8 cellular contexts compared by ENCODE assay signal in the genomic region with DNA sequence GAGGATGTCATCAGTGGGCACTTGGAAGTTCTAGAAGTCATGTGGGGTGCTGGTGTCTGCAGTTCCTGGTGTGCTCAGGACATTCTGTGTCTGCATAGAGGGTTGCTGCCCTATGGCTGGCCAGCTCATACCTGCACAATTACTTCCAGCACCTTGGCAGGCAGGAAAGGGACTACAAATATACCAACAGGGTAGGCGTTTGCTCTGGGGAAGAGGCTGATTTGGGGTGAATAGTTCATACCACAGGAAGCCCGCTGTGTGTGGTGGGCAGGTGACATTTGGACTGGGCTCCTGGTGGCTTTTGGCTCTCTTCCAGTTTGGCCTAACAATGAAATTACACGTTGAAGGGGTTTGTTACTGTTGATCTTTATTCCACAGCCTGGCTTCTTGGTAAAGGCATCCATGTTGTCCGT.
DNase-seq lines count a peak whose midpoint lies in the region; ATAC-seq and TF ChIP-seq lines count a peak whose summit lies in the region.

No MANE protein-coding gene starts in this region.

- H3K4me1 ChIP-seq in neuron (ENCODE audit: insufficient read depth, low read length) (peaks cover 23% of the 10 kb centered on the region), testis (no peaks in the 10 kb centered on the region), BE2C (no peaks in the 10 kb centered on the region)

- H3K4me3 Mint-ChIP-seq in activated naive CD4-positive, alpha-beta T cell treated with anti-CD3 and anti-CD28 coated beads, Interleukin-2, amount 50 U/mL, for 24 hours = peak overlapping the region; percentile 31
- H3K4me3 Mint-ChIP-seq in osteocyte (ENCODE audit: unreplicated experiment) = no peak overlapping the region

- TF ChIP-seq POLR2A in testis (IDR thresholded peaks at IDR 0.05) = no peak

- H3K4me1 Mint-ChIP-seq in activated naive CD4-positive, alpha-beta T cell treated with anti-CD3 and anti-CD28 coated beads, Interleukin-2, amount 50 U/mL, for 24 hours = peaks cover 37% of the 10 kb centered on the region
- H3K4me1 Mint-ChIP-seq in osteocyte (ENCODE audit: unreplicated experiment) = no peaks in the 10 kb centered on the region

- H3K36me3 ChIP-seq in neuron (ENCODE audit: insufficient read depth, low read length) (no peaks in the 10 kb centered on the region), testis (ENCODE audit: low read depth, missing control alignments) (no peaks in the 10 kb centered on the region), BE2C (no peaks in the 10 kb centered on the region)

- intact Hi-C loops in testis (cut with DNase I; ENCODE audit: low total_unique reads) = no loop called here

- H3K27me3 Mint-ChIP-seq in activated naive CD4-positive, alpha-beta T cell treated with anti-CD3 and anti-CD28 coated beads, Interleukin-2, amount 50 U/mL, for 24 hours = no peaks in the 10 kb centered on the region
- H3K27me3 Mint-ChIP-seq in osteocyte (ENCODE audit: unreplicated experiment) = peaks cover 4% of the 10 kb centered on the region

- no peak for DNase-seq in osteocyte (ENCODE audit: extremely low spot score, unreplicated experiment)
- DNase-seq in GM03348 (ENCODE audit: low spot score) = no peak
- DNase-seq in testis = no peak
- DNase-seq in BE2C = no peak

- no peak overlapping the region for H3K27ac ChIP-seq in testis

- H3K27me3 ChIP-seq in neuron (ENCODE audit: insufficient read depth, low read length) (no peaks in the 10 kb centered on the region), testis (no peaks in the 10 kb centered on the region), BE2C (0 out of 2 replicates have a peak, but pooled peaks cover 3% of the 10 kb centered on the region)

- peak; percentile 38; the same call in 1 of the 2 replicates for TF ChIP-seq EP300 in Ishikawa (IDR thresholded peaks at IDR 0.05; ENCODE audit: borderline replicate concordance)

- no peak overlapping the region for H3K4me3 ChIP-seq in neuron (ENCODE audit: low read length)
- H3K4me3 ChIP-seq in testis = no peak overlapping the region
- no peak overlapping the region for H3K4me3 ChIP-seq in BE2C (ENCODE audit: low read depth, low read length)

- H2AFZ ChIP-seq in neuron (ENCODE audit: low read depth, low read length) = peak overlapping the region; percentile 88

- H3K36me3 Mint-ChIP-seq in activated naive CD4-positive, alpha-beta T cell treated with anti-CD3 and anti-CD28 coated beads, Interleukin-2, amount 50 U/mL, for 24 hours = peaks cover 3% of the 10 kb centered on the region
- no peaks in the 10 kb centered on the region for H3K36me3 Mint-ChIP-seq in osteocyte (ENCODE audit: unreplicated experiment)

- H3K9me3 Mint-ChIP-seq in activated naive CD4-positive, alpha-beta T cell treated with anti-CD3 and anti-CD28 coated beads, Interleukin-2, amount 50 U/mL, for 24 hours = peaks cover 7% of the 10 kb centered on the region
- no peaks in the 10 kb centered on the region for H3K9me3 Mint-ChIP-seq in osteocyte (ENCODE audit: unreplicated experiment)

- H3K9me3 ChIP-seq in neuron (ENCODE audit: low read length) (no peaks in the 10 kb centered on the region), testis (no peaks in the 10 kb centered on the region), BE2C (no peaks in the 10 kb centered on the region)

- WGBS in testis, 2 donors = 73 to 77% methylated on average over 4 of the region's 4 CpGs

- TF ChIP-seq RAD21 in Ishikawa (IDR thresholded peaks at IDR 0.05; ENCODE audit: low read depth) = no peak

- ATAC-seq in GM18907 (IDR thresholded peaks at IDR 0.05; ENCODE audit: unreplicated experiment) = peak; percentile 56

- TF ChIP-seq CTCF in osteocyte (IDR thresholded peaks at IDR 0.05) (no peak), testis (IDR thresholded peaks at IDR 0.05) (no peak), BE2C (IDR thresholded peaks at IDR 0.05; ENCODE audit: low read depth, low read length) (no peak)

- peak overlapping the region; percentile 8 for H3K27ac Mint-ChIP-seq in activated naive CD4-positive, alpha-beta T cell treated with anti-CD3 and anti-CD28 coated beads, Interleukin-2, amount 50 U/mL, for 24 hours
- H3K27ac Mint-ChIP-seq in osteocyte (ENCODE audit: unreplicated experiment) = no peak overlapping the region

TF ChIP-seq in Ishikawa, 13 proteins besides CTCF, POLR2A, EP300 and RAD21:
- TF ChIP-seq NFIC (IDR thresholded peaks at IDR 0.05) (peak; percentile 78), CREB1 (IDR thresholded peaks at IDR 0.05; ENCODE audit: low read depth) (no peak), TCF12 (IDR thresholded peaks at IDR 0.05; ENCODE audit: low read depth) (peak; percentile 47; the same call in 1 of the 2 replicates)
- TF ChIP-seq, protein P1, sequence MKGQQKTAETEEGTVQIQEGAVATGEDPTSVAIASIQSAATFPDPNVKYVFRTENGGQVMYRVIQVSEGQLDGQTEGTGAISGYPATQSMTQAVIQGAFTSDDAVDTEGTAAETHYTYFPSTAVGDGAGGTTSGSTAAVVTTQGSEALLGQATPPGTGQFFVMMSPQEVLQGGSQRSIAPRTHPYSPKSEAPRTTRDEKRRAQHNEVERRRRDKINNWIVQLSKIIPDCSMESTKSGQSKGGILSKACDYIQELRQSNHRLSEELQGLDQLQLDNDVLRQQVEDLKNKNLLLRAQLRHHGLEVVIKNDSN (IDR thresholded peaks at IDR 0.05) = 0 out of 2 replicates have a peak, but pooled peaks have one; percentile 2
- TF ChIP-seq, protein P2, sequence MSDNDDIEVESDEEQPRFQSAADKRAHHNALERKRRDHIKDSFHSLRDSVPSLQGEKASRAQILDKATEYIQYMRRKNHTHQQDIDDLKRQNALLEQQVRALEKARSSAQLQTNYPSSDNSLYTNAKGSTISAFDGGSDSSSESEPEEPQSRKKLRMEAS (IDR thresholded peaks at IDR 0.05) = no peak
TF ChIP-seq in Ishikawa: peak in this region for 3.
